ENCODE assay signal across 8 cellular contexts in the genomic region with DNA sequence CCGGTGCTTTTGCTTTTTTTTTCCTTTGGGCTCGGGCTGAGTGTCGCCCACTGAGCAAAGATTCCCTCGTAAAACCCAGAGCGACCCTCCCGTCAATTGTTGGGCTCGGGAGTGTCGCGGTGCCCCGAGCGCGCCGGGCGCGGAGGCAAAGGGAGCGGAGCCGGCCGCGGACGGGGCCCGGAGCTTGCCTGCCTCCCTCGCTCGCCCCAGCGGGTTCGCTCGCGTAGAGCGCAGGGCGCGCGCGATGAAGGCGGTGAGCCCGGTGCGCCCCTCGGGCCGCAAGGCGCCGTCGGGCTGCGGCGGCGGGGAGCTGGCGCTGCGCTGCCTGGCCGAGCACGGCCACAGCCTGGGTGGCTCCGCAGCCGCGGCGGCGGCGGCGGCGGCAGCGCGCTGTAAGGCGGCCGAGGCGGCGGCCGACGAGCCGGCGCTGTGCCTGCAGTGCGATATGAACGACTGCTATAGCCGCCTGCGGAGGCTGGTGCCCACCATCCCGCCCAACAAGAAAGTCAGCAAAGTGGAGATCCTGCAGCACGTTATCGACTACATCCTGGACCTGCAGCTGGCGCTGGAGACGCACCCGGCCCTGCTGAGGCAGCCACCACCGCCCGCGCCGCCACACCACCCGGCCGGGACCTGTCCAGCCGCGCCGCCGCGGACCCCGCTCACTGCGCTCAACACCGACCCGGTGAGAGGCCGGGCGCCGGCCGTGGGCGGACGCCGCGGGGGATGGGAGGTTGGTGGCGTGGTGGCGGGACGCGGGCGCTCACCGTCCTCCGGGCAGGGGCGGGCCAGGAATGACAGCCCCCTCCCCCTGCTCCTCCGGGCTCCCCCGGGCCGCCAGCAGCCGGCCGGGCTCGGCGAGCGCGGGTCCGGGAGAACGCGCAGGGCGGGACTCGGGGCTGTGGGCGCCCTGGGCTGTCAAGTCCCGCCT. TPM values are rescaled to one million over a fixed set of nuclear protein-coding genes. Genes with fewer than 3 reads are reported as not detected.
DNase-seq lines count a peak whose midpoint lies in the region; ATAC-seq and TF ChIP-seq lines count a peak whose summit lies in the region.

No MANE protein-coding gene starts in this region.

- peak overlapping the region; percentile 57 to 84 (median 62) for H3K4me3 ChIP-seq in heart left ventricle

- H3K9me3 ChIP-seq in heart left ventricle = no peaks in the 10 kb centered on the region

- peaks cover 0 to 19% (median 7%) of the 10 kb centered on the region in 12 donors for H3K4me1 ChIP-seq in heart left ventricle

- DNase-seq in SK-N-DZ (ENCODE audit: low spot score) (peak; percentile 40), heart left ventricle (peak; percentile 27 to 69 (median 37)), retina (peak; percentile 85), AML-193 (lab: John Stamatoyannopoulos, UW) (no peak), epidermal melanocyte (ENCODE audit: insufficient read length, low spot score) (no peak), NCI-H2196 (lab: John Stamatoyannopoulos, UW; ENCODE audit: unreplicated experiment) (no peak)

- peak overlapping the region; percentile 2 to 89 (median 73) for H3K27ac ChIP-seq in heart left ventricle

- no peak for TF ChIP-seq POLR2A in heart left ventricle (IDR thresholded peaks at IDR 0.05)

- WGBS in heart left ventricle, 4 donors = 1% methylated on average over 46 to 122 of the region's 122 CpGs

- ATAC-seq in GM19438 (IDR thresholded peaks at IDR 0.05; ENCODE audit: low read depth, unreplicated experiment) (peak; percentile 25), heart left ventricle (peak; percentile 4 to 48 (median 24)), GM19324 (IDR thresholded peaks at IDR 0.05; ENCODE audit: low FRiP score, unreplicated experiment) (no peak)

- H3K27me3 ChIP-seq in heart left ventricle = peaks cover 0 to 67% (median 9%) of the 10 kb centered on the region in 9 donors

- intact Hi-C loops in heart left ventricle (cut with DNase I) = loop anchor here in 2 of 10 donors (2.0 kb wide), 1 partner anchor 33 kb away; no protein-coding TSS in a partner anchor

- no peak for TF ChIP-seq CTCF in heart left ventricle (IDR thresholded peaks at IDR 0.05)

- H3K36me3 ChIP-seq in heart left ventricle = no peaks in the 10 kb centered on the region

RNA-seq across cellular contexts. Expression of a gene that starts 0.6 kb away (rescaled TPM):
- polyA plus RNA-seq in SK-N-DZ (2014; cell fraction: cytosol; rRNA removed) = 1.1 and 2.5 TPM in 2 replicates
- polyA plus RNA-seq in SK-N-DZ (2014; cell fraction: nucleus; rRNA removed) = 2.1 and 2.8 TPM in 2 replicates
- 10 to 100 TPM in 1 of 9 donors, 1 to 10 TPM in 8; 1.5 to 29.6 (median 2.7) TPM for total RNA-seq in heart left ventricle
- 1 to 10 TPM; 3.7 to 5.9 TPM for polyA plus RNA-seq in heart left ventricle

Comparison
In these comparisons a context has a peak if more than half of its experiments do, and no peak if none do; other contexts are left out.
1. DNase-seq: peak in SK-N-DZ (single experiment), heart left ventricle (5 of 5) and retina (single experiment); none in AML-193 (0 of 2), epidermal melanocyte (single experiment) and NCI-H2196 (single experiment).